ENCODE assay signal across 8 cellular contexts in genomic region chrX:130109429-130110378, GRCh38. TPM values are rescaled to one million over a fixed set of nuclear protein-coding genes. Genes with fewer than 3 reads are reported as not detected.
DNase-seq lines count a peak whose midpoint lies in the region; ATAC-seq and TF ChIP-seq lines count a peak whose summit lies in the region.

No MANE protein-coding gene starts in this region.

- H3K9me3 Mint-ChIP-seq in endothelial cell (ENCODE audit: unreplicated experiment) (no peaks in the 10 kb centered on the region), nephron progenitor cell (peaks cover 43% of the 10 kb centered on the region)

- H3K4me2 ChIP-seq in BLaER1 treated with 17β-estradiol and CSF1 and Interleukin-3, amounts not matched to agents 10 nM and 100 nM, result peak overlapping the region; percentile 70 to 85 (median 81)

- H3K36me3 Mint-ChIP-seq in endothelial cell (ENCODE audit: low read depth, unreplicated experiment) (no peaks in the 10 kb centered on the region), nephron progenitor cell (ENCODE audit: low read depth) (no peaks in the 10 kb centered on the region)

- peak overlapping the region; percentile 68 to 86 (median 76) for H3K4me3 ChIP-seq in BLaER1 treated with 17β-estradiol and CSF1 and Interleukin-3, amounts not matched to agents 10 nM and 100 nM
- H3K4me3 ChIP-seq in Peyer's patch, result peak overlapping the region; percentile 67 to 93 (median 76)

- peaks cover 33 to 49% (median 41%) of the 10 kb centered on the region in 11 experiments for H3K27me3 ChIP-seq in BLaER1 treated with 17β-estradiol and CSF1 and Interleukin-3, amounts not matched to agents 10 nM and 100 nM
- H3K27me3 ChIP-seq in Peyer's patch, result no peaks in the 10 kb centered on the region

- H3K36me3 ChIP-seq in BLaER1 treated with 17β-estradiol and CSF1 and Interleukin-3, amounts not matched to agents 10 nM and 100 nM, result peaks cover 0 to 10% (median 0%) of the 10 kb centered on the region in 11 experiments; a peak in 2 of 22 replicates
- no peaks in the 10 kb centered on the region for H3K36me3 ChIP-seq in Peyer's patch

- TF ChIP-seq POLR2A in Peyer's patch (IDR thresholded peaks at IDR 0.05), result peak in 1 of 2 donors; percentile 55

- H3K9me3 ChIP-seq in BLaER1 treated with 17β-estradiol and CSF1 and Interleukin-3, amounts not matched to agents 10 nM and 100 nM (replicated peaks in 1 of 11), result peaks cover 0 to 24% (median 7%) of the 10 kb centered on the region in 11 experiments; a peak in 8 of 22 replicates
- no peaks in the 10 kb centered on the region for H3K9me3 ChIP-seq in Peyer's patch

- H3K4me1 ChIP-seq in BLaER1 treated with 17β-estradiol and CSF1 and Interleukin-3, amounts not matched to agents 10 nM and 100 nM, result peaks cover 48 to 60% (median 55%) of the 10 kb centered on the region in 10 experiments
- H3K4me1 ChIP-seq in Peyer's patch, result peaks cover 0 to 20% (median 0%) of the 10 kb centered on the region in 4 donors

- peaks cover 5% of the 10 kb centered on the region for H3K27me3 Mint-ChIP-seq in endothelial cell (ENCODE audit: unreplicated experiment)
- peaks cover 60% of the 10 kb centered on the region for H3K27me3 Mint-ChIP-seq in nephron progenitor cell (ENCODE audit: low read depth, poor library complexity)

- peak overlapping the region; percentile 89 to 94 (median 91) for H3K9ac ChIP-seq in BLaER1 treated with 17β-estradiol and CSF1 and Interleukin-3, amounts not matched to agents 10 nM and 100 nM

- H3K27ac ChIP-seq in BLaER1 treated with 17β-estradiol and CSF1 and Interleukin-3, amounts not matched to agents 10 nM and 100 nM, result peak overlapping the region; percentile 82 to 95 (median 91)
- H3K27ac ChIP-seq in Peyer's patch, result peak overlapping the region; percentile 88 to 99 (median 96)

- peaks cover 16% of the 10 kb centered on the region for H3K4me1 Mint-ChIP-seq in endothelial cell (ENCODE audit: unreplicated experiment)
- H3K4me1 Mint-ChIP-seq in nephron progenitor cell, result peaks cover 32% of the 10 kb centered on the region

- ATAC-seq in GM21717 (IDR thresholded peaks at IDR 0.05; ENCODE audit: unreplicated experiment), result peak; percentile 13

- TF ChIP-seq CTCF in Peyer's patch (IDR thresholded peaks at IDR 0.05) (no peak), endothelial cell (IDR thresholded peaks at IDR 0.05; ENCODE audit: unreplicated experiment) (no peak), nephron progenitor cell (IDR thresholded peaks at IDR 0.05) (no peak)

- DNase-seq in Peyer's patch, result no peak
- DNase-seq in endothelial cell (ENCODE audit: low spot score), result no peak
- peak; percentile 46 for DNase-seq in nephron progenitor cell
- no peak for DNase-seq in H4 (ENCODE audit: low spot score)
- no peak for DNase-seq in NK-92 treated with Interleukin-12 subunit alpha and Interleukin-12 subunit beta, amount 100 ng/mL, for 24 hours (lab: John Stamatoyannopoulos, UW)
- DNase-seq in DMS114 treated with DMSO at 0.1 percent for 48 hours (lab: John Stamatoyannopoulos, UW; ENCODE audit: unreplicated experiment), result no peak

- H3K27ac Mint-ChIP-seq in endothelial cell (ENCODE audit: unreplicated experiment) (no peak overlapping the region), nephron progenitor cell (no peak overlapping the region)

- H3K4me3 Mint-ChIP-seq in endothelial cell (ENCODE audit: unreplicated experiment) (peak overlapping the region; percentile 85), nephron progenitor cell (peak overlapping the region; percentile 75)

- H4K20me1 ChIP-seq in BLaER1 treated with 17β-estradiol and CSF1 and Interleukin-3, amounts not matched to agents 10 nM and 100 nM, result peaks cover 38 to 62% (median 48%) of the 10 kb centered on the region in 11 experiments

RNA-seq across cellular contexts. Expression of gene ELF4, which starts 0.6 kb away (rescaled TPM):
- total RNA-seq in Peyer's patch, result 10 to 100 TPM; 17.3 to 47.3 (median 43.7) TPM
- 23.6 TPM for total RNA-seq in endothelial cell (ENCODE audit: unreplicated experiment)
- total RNA-seq in H4 (2014; rRNA removed; shearing (Covaris generic)), result 11.4 and 11.9 TPM in 2 replicates

RNA-seq across cellular contexts. Expression of gene AIFM1, which starts 55.9 kb away (rescaled TPM):
- total RNA-seq in Peyer's patch (10 to 100 TPM; 16.5 to 44.9 (median 37.4) TPM), endothelial cell (ENCODE audit: unreplicated experiment) (39.9 TPM)
- 35.4 and 37.8 TPM in 2 replicates for total RNA-seq in H4 (2014; rRNA removed; shearing (Covaris generic))
